ENCODE assay signal across 9 cellular contexts in genomic region chr22:45064313-45065268, GRCh38. TPM values are rescaled to one million over a fixed set of nuclear protein-coding genes. Genes with fewer than 3 reads are reported as not detected.
DNase-seq lines count a peak whose midpoint lies in the region; ATAC-seq and TF ChIP-seq lines count a peak whose summit lies in the region.
"Had no signal": no experiment of that assay in that cellular context is flagged by ENCODE, and none has a peak within 500 bp of the region (broad histone marks: within the 10 kb centered on the region; RNA-seq: fewer than 3 reads in every experiment).

No MANE protein-coding gene starts in this region.

- peaks cover 31% of the 10 kb centered on the region for H3K4me1 ChIP-seq in PC-9 (replicated peaks; ENCODE audit: insufficient read depth)

- H3K36me3 ChIP-seq in PC-9 (ENCODE audit: low read depth) = no peaks in the 10 kb centered on the region

- H3K27ac ChIP-seq in PC-9 = peak overlapping the region; percentile 17; the same call in 1 of the 2 replicates

- H3K9me2 ChIP-seq in PC-9 (ENCODE audit: insufficient read depth) = no peaks in the 10 kb centered on the region

- peak; percentile 89 for DNase-seq in Daoy (ENCODE audit: low read depth)
- peak; percentile 52 to 66 for DNase-seq in PC-9
- DNase-seq in amniotic epithelial cell (ENCODE audit: low read depth) = peak; percentile 5
- DNase-seq in stimulated activated CD4-positive, alpha-beta T cell treated with anti-CD3 and anti-CD28 coated beads, Interleukin-12 subunit alpha, Interleukin-12 subunit beta, amount 100 ng/mL, for 48 hours (ENCODE audit: low read depth in 2 of 3, low spot score in 1 of 3) = peak; percentile 50 to 59 (median 57)
- DNase-seq in NCI-H2171 treated with DMSO at 0.1 percent for 48 hours (lab: John Stamatoyannopoulos, UW) = no peak
- DNase-seq in NCI-H446 (lab: John Stamatoyannopoulos, UW) = no peak

- peak overlapping the region; percentile 61; the same call in 1 of the 2 replicates for H2AFZ ChIP-seq in PC-9

- peak overlapping the region; percentile 69 for H3K4me2 ChIP-seq in PC-9

- H3K27me3 ChIP-seq in PC-9 (ENCODE audit: insufficient read depth, low read depth) = no peaks in the 10 kb centered on the region

- H3F3A ChIP-seq in PC-9 (ENCODE audit: insufficient read depth, low read depth) = peaks cover 22% of the 10 kb centered on the region; the same call in 1 of the 2 replicates

- POLR2A ChIA-PET in PC-9 (lab: Charles Lee; ENCODE audit: unreplicated experiment) = interaction anchor here (0.5 to 0.7 kb wide), 2 partner anchors 11 to 99 kb away, joined by 3 read pairs; partner anchors contain the start of gene NUP50

- BruUV-seq in PC-9 (replicated peaks; lab: Mats Ljungman, UMichigan) = no TSS peak

- intact Hi-C loops in PC-9 (cut with micrococcal nuclease; ENCODE audit: unreplicated experiment) = no loop called here

- CTCF ChIA-PET in PC-9 (lab: Charles Lee) = no interaction called here

- TF ChIP-seq CTCF in PC-9 (conservative IDR thresholded peaks at IDR 0.05) = no peak

- no peaks in the 10 kb centered on the region for H3K9me3 ChIP-seq in PC-9 (ENCODE audit: insufficient read depth, low read depth)

- no peaks in the 10 kb centered on the region for H4K20me1 ChIP-seq in PC-9 (ENCODE audit: insufficient read depth)

- peak overlapping the region; percentile 4; the same call in 1 of the 2 replicates for H3K4me3 ChIP-seq in PC-9

- ATAC-seq in HG03571 (IDR thresholded peaks at IDR 0.05; ENCODE audit: unreplicated experiment) = no peak
- no peak for ATAC-seq in HG02798 (IDR thresholded peaks at IDR 0.05; ENCODE audit: poor library complexity, unreplicated experiment)

- no peaks in the 10 kb centered on the region for H3K79me2 ChIP-seq in PC-9 (ENCODE audit: low read depth)

RNA-seq across cellular contexts. Expression of gene PHF21B, which starts 54.8 kb away (rescaled TPM):
- total RNA-seq in Daoy (2014; rRNA removed; shearing (Covaris generic)) = 0.18 and 0.57 TPM in 2 replicates
- total RNA-seq in PC-9 (2021) = not detected in 2 replicates
- total RNA-seq: mononuclear cell had no signal

Comparison
In these comparisons a context has a peak if more than half of its experiments do, and no peak if none do; other contexts are left out.
1. DNase-seq: peak in Daoy (single experiment), PC-9 (2 of 2), amniotic epithelial cell (single experiment) and stimulated activated CD4-positive, alpha-beta T cell treated with anti-CD3 and anti-CD28 coated beads, Interleukin-12 subunit alpha, Interleukin-12 subunit beta, amount 100 ng/mL, for 48 hours (3 of 3); none in NCI-H2171 treated with DMSO at 0.1 percent for 48 hours (single experiment) and NCI-H446 (0 of 2).